ENCODE assay signal across 6 cellular contexts in the genomic region with DNA sequence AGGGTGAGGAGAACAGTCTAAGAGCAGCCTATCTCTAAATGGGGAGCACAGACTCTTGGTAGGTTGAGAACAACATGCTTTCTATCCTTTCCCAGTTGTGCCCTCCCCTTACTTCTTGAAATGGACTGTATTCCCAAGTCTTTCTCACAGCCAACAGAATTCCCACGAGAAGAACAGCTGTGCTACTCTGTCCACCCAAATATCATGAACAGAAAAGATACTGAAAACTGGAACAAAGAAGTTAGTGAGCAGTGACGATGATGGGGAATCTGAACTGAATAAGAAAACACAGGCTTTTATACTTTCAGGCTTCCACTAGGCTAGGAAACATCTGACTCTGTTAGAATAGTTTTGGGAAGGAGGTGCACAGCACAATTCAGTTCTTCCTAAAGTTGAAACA. TPM values are rescaled to one million over a fixed set of nuclear protein-coding genes. Genes with fewer than 3 reads are reported as not detected.
DNase-seq lines count a peak whose midpoint lies in the region; ATAC-seq, FAIRE-seq and TF ChIP-seq lines count a peak whose summit lies in the region.

No MANE protein-coding gene starts in this region.

- H3K36me3 ChIP-seq in HUES64 (ENCODE audit: insufficient read depth, low read length), result peaks cover 56% of the 10 kb centered on the region
- peaks cover 77% of the 10 kb centered on the region for H3K36me3 ChIP-seq in K562 (ENCODE audit: control insufficient read depth, insufficient read depth, low read length)
- H3K36me3 ChIP-seq in neutrophil, result no peaks in the 10 kb centered on the region

- DNase-seq in K562 (ENCODE audit: extremely low read depth in 1 of 4, low spot score in 3 of 4) (no peak), UCSD-AML1 (lab: John Stamatoyannopoulos, UW; ENCODE audit: unreplicated experiment) (no peak), CD1c-positive myeloid dendritic cell (ENCODE audit: extremely low spot score) (no peak)

- peak overlapping the region; percentile 99 for H3K4me2 ChIP-seq in K562 (ENCODE audit: insufficient read depth, low read length)

- TF ChIP-seq CTCF in K562 (IDR thresholded peaks at IDR 0.05 in 2 of 3, conservative IDR thresholded peaks at IDR 0.05 in 1 of 3; ENCODE audit: insufficient read depth in 2 of 3, low read depth in 1 of 3, low read length in 3 of 3) (no peak), neutrophil (IDR thresholded peaks at IDR 0.05) (no peak)

- no TSS peak for BruUV-seq in K562 (replicated peaks; lab: Mats Ljungman, UMichigan)

- no peak for TF ChIP-seq POLR2A in K562 (conservative IDR thresholded peaks at IDR 0.05)

- H3K4me1 ChIP-seq in HUES64 (ENCODE audit: insufficient read depth, low read length), result peaks cover 49% of the 10 kb centered on the region
- H3K4me1 ChIP-seq in K562 (replicated peaks in 1 of 2; ENCODE audit: control insufficient read depth in 2 of 2, insufficient read depth in 2 of 2, low read length in 2 of 2), result peaks cover 28 to 44% of the 10 kb centered on the region in 2 experiments
- peaks cover 77 to 81% of the 10 kb centered on the region in 2 experiments for H3K4me1 ChIP-seq in neutrophil (ENCODE audit: control insufficient read depth in 1 of 2, insufficient read depth in 1 of 2, low read depth in 1 of 2, low read length in 1 of 2)

- H3K4me3 ChIP-seq in HUES64 (ENCODE audit: low read length) (peak overlapping the region; percentile 85), K562 (peak overlapping the region; percentile 89; the same call in 1 of the 2 replicates), neutrophil (ENCODE audit: low read depth in 1 of 2, low read length in 1 of 2) (peak overlapping the region; percentile 15 to 37)

- no peak overlapping the region for H3K27ac ChIP-seq in HUES64 (ENCODE audit: low read depth, low read length)
- peak overlapping the region; percentile 43; the same call in 2 of the 3 replicates for H3K27ac ChIP-seq in K562 (ENCODE audit: extremely low read depth, low read depth, low read length)
- H3K27ac ChIP-seq in neutrophil, result peak overlapping the region; percentile 96

- peaks cover 28% of the 10 kb centered on the region for H3K9me1 ChIP-seq in K562 (ENCODE audit: control insufficient read depth, insufficient read depth, low read length)

- in situ Hi-C loops in K562 (cut with MboI), result loop anchor here (10.0 kb wide), 1 partner anchor 77 kb away; a partner anchor contains a TSS

- H3K9ac ChIP-seq in HUES64 (ENCODE audit: low read depth, low read length) (peak overlapping the region; percentile 49; the same call in 1 of the 2 replicates), K562 (ENCODE audit: insufficient read depth in 1 of 2, low read depth in 2 of 2, low read length in 2 of 2) (peak overlapping the region; percentile 79 to 100)

- POLR2A ChIA-PET in K562 (lab: Yijun Ruan, JAX), result interaction anchor here (0.6 to 4.6 kb wide), 5 partner anchors 12 to 361 kb away, joined by 3 to 32 read pairs (median 4); a partner anchor contains a TSS

- H3K9me3 ChIP-seq in HUES64 (ENCODE audit: insufficient read depth, low read depth, low read length) (no peaks in the 10 kb centered on the region), K562 (replicated peaks; ENCODE audit: control insufficient read depth, insufficient read depth, low read depth, low read length) (no peaks in the 10 kb centered on the region), neutrophil (no peaks in the 10 kb centered on the region)

- no peak for FAIRE-seq in K562 (lab: Jason Lieb, UNC)

- ATAC-seq in K562 (no peak), HG03442 (IDR thresholded peaks at IDR 0.05; ENCODE audit: unreplicated experiment) (no peak)

- CTCF ChIA-PET in K562 (lab: Yijun Ruan, JAX; ENCODE audit: low intra/inter-chr PET ratio), result no interaction called here

- 84% methylated on average over 2 of the region's 2 CpGs for WGBS in HUES64
- 6% methylated on average over 2 of the region's 2 CpGs for WGBS in K562 (ENCODE audit: insufficient coverage, low coverage, missing lambda C conversion rate)

- no peaks in the 10 kb centered on the region for H3K27me3 ChIP-seq in HUES64 (ENCODE audit: insufficient read depth, low read length)
- H3K27me3 ChIP-seq in K562 (ENCODE audit: control insufficient read depth in 2 of 2, insufficient read depth in 2 of 2, low read length in 2 of 2), result no peaks in the 10 kb centered on the region
- H3K27me3 ChIP-seq in neutrophil, result no peaks in the 10 kb centered on the region

- TF ChIP-seq RAD21 in K562 (CRISPR knock-in tag; conservative IDR thresholded peaks at IDR 0.05 in 1 of 2, IDR thresholded peaks at IDR 0.05 in 1 of 2), result no peak

- no peak overlapping the region for H2AFZ ChIP-seq in K562 (ENCODE audit: low read depth, low read length)

- H4K20me1 ChIP-seq in K562 (replicated peaks; ENCODE audit: control insufficient read depth, insufficient read depth, low read length), result peaks cover 52% of the 10 kb centered on the region

- intact Hi-C loops in K562 (cut with micrococcal nuclease), result no loop called here

- no peak for TF ChIP-seq EP300 in K562 (IDR thresholded peaks at IDR 0.05; ENCODE audit: low read length)

- H3K79me2 ChIP-seq in K562 (ENCODE audit: control insufficient read depth, insufficient read depth, low read length), result peaks cover 82% of the 10 kb centered on the region

RNA-seq across cellular contexts. Expression of a gene that starts 3.4 kb away (rescaled TPM):
- 1,225 TPM for polyA plus RNA-seq in HUES64 (2013, experiment 1 of 2)
- 1,552 TPM for polyA plus RNA-seq in HUES64 (2013, experiment 2 of 2)
- 132 and 260 TPM in 2 replicates for total RNA-seq in K562 (2011; cell fraction: chromatin; rRNA removed; ENCODE audit: low replicate concordance)
- 93.4 and 98.8 TPM in 2 replicates for total RNA-seq in K562 (2011; cell fraction: nucleolus; rRNA removed)
- 176 and 303 TPM in 2 replicates for total RNA-seq in K562 (2011; cell fraction: nucleoplasm; rRNA removed)
- total RNA-seq in K562 (2014; rRNA removed) (1,508 and 1,729 TPM in 2 replicates), K562 (2014; rRNA removed; fragmentation: Illumina TruSeq; extraction: Trizol) (2,249 and 2,401 TPM in 2 replicates), K562 (2015; rRNA removed; fragmentation: Illumina TruSeq; extraction: Trizol) (2,051 and 2,139 TPM in 2 replicates), K562 (2021) (1,030 and 1,135 TPM in 2 replicates)
- polyA plus RNA-seq in K562 (2011; rRNA removed) (1,225 and 1,538 TPM in 2 replicates), K562 (2014; fragmentation: Illumina TruSeq; extraction: Trizol) (1,591 and 1,645 TPM in 2 replicates), K562 (2014; fragmentation: Nextera tagmentation; extraction: Ambion mirVana) (1,000 to 10,000 TPM; 2,280 to 2,416 TPM), K562 (2014; rRNA removed) (1,506 and 1,626 TPM in 2 replicates)
- polyA plus RNA-seq in K562 (2011; cell fraction: cytosol; rRNA removed), result 364 and 765 TPM in 2 replicates
- 212 and 417 TPM in 2 replicates for polyA plus RNA-seq in K562 (2011; cell fraction: nucleus; rRNA removed)
- 1,935 and 2,376 TPM in 2 replicates for polyA plus RNA-seq in K562 (2012)
- polyA minus RNA-seq in K562 (2011; rRNA and poly(A)+ RNA removed), result 1,074 and 1,137 TPM in 2 replicates
- 239 and 257 TPM in 2 replicates for polyA minus RNA-seq in K562 (2011; cell fraction: cytosol; rRNA and poly(A)+ RNA removed)
- 60.7 and 154 TPM in 2 replicates for polyA minus RNA-seq in K562 (2011; cell fraction: nucleus; rRNA and poly(A)+ RNA removed)

RNA-seq across cellular contexts. Expression of a gene that starts 30.4 kb away (rescaled TPM):
- polyA plus RNA-seq in HUES64 (2013, experiment 1 of 2), result 60.6 TPM
- polyA plus RNA-seq in HUES64 (2013, experiment 2 of 2), result 62.6 TPM
- total RNA-seq in K562 (2011; cell fraction: chromatin; rRNA removed; ENCODE audit: low replicate concordance), result 116 and 247 TPM in 2 replicates
- 59.5 and 64.6 TPM in 2 replicates for total RNA-seq in K562 (2011; cell fraction: nucleolus; rRNA removed)
- 79.8 and 102 TPM in 2 replicates for total RNA-seq in K562 (2011; cell fraction: nucleoplasm; rRNA removed)
- total RNA-seq in K562 (2014; rRNA removed) (65.1 and 67.2 TPM in 2 replicates), K562 (2014; rRNA removed; fragmentation: Illumina TruSeq; extraction: Trizol) (149 and 170 TPM in 2 replicates), K562 (2015; rRNA removed; fragmentation: Illumina TruSeq; extraction: Trizol) (119 and 124 TPM in 2 replicates), K562 (2021) (82.2 and 83.9 TPM in 2 replicates)
- polyA plus RNA-seq in K562 (2011; rRNA removed) (95.7 and 140 TPM in 2 replicates), K562 (2014; fragmentation: Illumina TruSeq; extraction: Trizol) (148 and 152 TPM in 2 replicates), K562 (2014; fragmentation: Nextera tagmentation; extraction: Ambion mirVana) (100 to 1,000 TPM; 175 to 179 TPM), K562 (2014; rRNA removed) (105 and 109 TPM in 2 replicates)
- 65.5 and 79.1 TPM in 2 replicates for polyA plus RNA-seq in K562 (2011; cell fraction: cytosol; rRNA removed)
- polyA plus RNA-seq in K562 (2011; cell fraction: nucleus; rRNA removed), result 48.2 and 74.4 TPM in 2 replicates
- 70.3 and 108 TPM in 2 replicates for polyA plus RNA-seq in K562 (2012)
- polyA minus RNA-seq in K562 (2011; rRNA and poly(A)+ RNA removed), result 172 TPM in 2 replicates
- 31.9 and 46.5 TPM in 2 replicates for polyA minus RNA-seq in K562 (2011; cell fraction: cytosol; rRNA and poly(A)+ RNA removed)
- 44.2 and 85.0 TPM in 2 replicates for polyA minus RNA-seq in K562 (2011; cell fraction: nucleus; rRNA and poly(A)+ RNA removed)

RNA-seq across cellular contexts. Expression of a gene that starts 33.6 kb away (rescaled TPM):
- polyA plus RNA-seq in HUES64 (2013, experiment 1 of 2), result 371 TPM
- 392 TPM for polyA plus RNA-seq in HUES64 (2013, experiment 2 of 2)
- 48.9 and 100 TPM in 2 replicates for total RNA-seq in K562 (2011; cell fraction: chromatin; rRNA removed; ENCODE audit: low replicate concordance)
- total RNA-seq in K562 (2011; cell fraction: nucleolus; rRNA removed), result 50.0 and 54.2 TPM in 2 replicates
- total RNA-seq in K562 (2011; cell fraction: nucleoplasm; rRNA removed), result 77.5 and 136 TPM in 2 replicates
- 169 and 231 TPM in 2 replicates for total RNA-seq in K562 (2014; rRNA removed)
- 280 and 322 TPM in 2 replicates for total RNA-seq in K562 (2014; rRNA removed; fragmentation: Illumina TruSeq; extraction: Trizol)
- total RNA-seq in K562 (2015; rRNA removed; fragmentation: Illumina TruSeq; extraction: Trizol), result 251 and 256 TPM in 2 replicates
- 441 and 454 TPM in 2 replicates for total RNA-seq in K562 (2021)
- 163 and 170 TPM in 2 replicates for polyA plus RNA-seq in K562 (2011; rRNA removed)
- 35.7 and 66.1 TPM in 2 replicates for polyA plus RNA-seq in K562 (2011; cell fraction: cytosol; rRNA removed)
- 35.8 and 51.1 TPM in 2 replicates for polyA plus RNA-seq in K562 (2011; cell fraction: nucleus; rRNA removed)
- polyA plus RNA-seq in K562 (2012), result 358 and 436 TPM in 2 replicates
- 501 and 516 TPM in 2 replicates for polyA plus RNA-seq in K562 (2014; fragmentation: Illumina TruSeq; extraction: Trizol)
- polyA plus RNA-seq in K562 (2014; fragmentation: Nextera tagmentation; extraction: Ambion mirVana), result 100 to 1,000 TPM; 163 to 185 TPM
- 213 and 263 TPM in 2 replicates for polyA plus RNA-seq in K562 (2014; rRNA removed)
- 140 and 159 TPM in 2 replicates for polyA minus RNA-seq in K562 (2011; rRNA and poly(A)+ RNA removed)
- polyA minus RNA-seq in K562 (2011; cell fraction: cytosol; rRNA and poly(A)+ RNA removed), result 139 and 142 TPM in 2 replicates
- 24.8 and 39.2 TPM in 2 replicates for polyA minus RNA-seq in K562 (2011; cell fraction: nucleus; rRNA and poly(A)+ RNA removed)

RNA-seq across cellular contexts. Expression of a gene that starts 41.4 kb away (rescaled TPM):
- polyA plus RNA-seq in HUES64 (2013, experiment 1 of 2), result 2.4 TPM
- 2.5 TPM for polyA plus RNA-seq in HUES64 (2013, experiment 2 of 2)
- total RNA-seq in K562 (2011; cell fraction: chromatin; rRNA removed; ENCODE audit: low replicate concordance), result 0.72 and 1.5 TPM in 2 replicates
- total RNA-seq in K562 (2011; cell fraction: nucleolus; rRNA removed), result 0.66 and 0.83 TPM in 2 replicates
- total RNA-seq in K562 (2011; cell fraction: nucleoplasm; rRNA removed), result 3.8 and 4.6 TPM in 2 replicates
- 0.94 and 1.1 TPM in 2 replicates for total RNA-seq in K562 (2014; rRNA removed)
- 0.99 and 1.1 TPM in 2 replicates for total RNA-seq in K562 (2014; rRNA removed; fragmentation: Illumina TruSeq; extraction: Trizol)
- total RNA-seq in K562 (2015; rRNA removed; fragmentation: Illumina TruSeq; extraction: Trizol), result 0.47 and 1.1 TPM in 2 replicates
- total RNA-seq in K562 (2021), result 0.85 and 1.3 TPM in 2 replicates
- 1.4 and 1.7 TPM in 2 replicates for polyA plus RNA-seq in K562 (2011; rRNA removed)
- polyA plus RNA-seq in K562 (2011; cell fraction: cytosol; rRNA removed), result 0.25 and 0.47 TPM in 2 replicates
- 0.29 and 0.53 TPM in 2 replicates for polyA plus RNA-seq in K562 (2011; cell fraction: nucleus; rRNA removed)
- polyA plus RNA-seq in K562 (2012), result 0.66 and 1.1 TPM in 2 replicates
- 0.64 and 0.83 TPM in 2 replicates for polyA plus RNA-seq in K562 (2014; fragmentation: Illumina TruSeq; extraction: Trizol)
- under 1 TPM; 0.53 to 0.94 TPM for polyA plus RNA-seq in K562 (2014; fragmentation: Nextera tagmentation; extraction: Ambion mirVana)
- polyA plus RNA-seq in K562 (2014; rRNA removed), result 0.40 and 0.84 TPM in 2 replicates
- 0.53 and 1.1 TPM in 2 replicates for polyA minus RNA-seq in K562 (2011; rRNA and poly(A)+ RNA removed)
- polyA minus RNA-seq in K562 (2011; cell fraction: cytosol; rRNA and poly(A)+ RNA removed), result not detected in 2 replicates
- not detected in 2 replicates for polyA minus RNA-seq in K562 (2011; cell fraction: nucleus; rRNA and poly(A)+ RNA removed)

Comparison
In these comparisons a context has a peak if more than half of its experiments do, and no peak if none do; other contexts are left out.
1. H3K4me3 ChIP-seq: peak in every context shown above with its lines; median percentile 89 in K562; 85 in HUES64; 26 in neutrophil.